Comparison of ENCODE assay signal across 8 cellular contexts in genomic region chrX:1591102-1591862, GRCh38. TPM values are rescaled to one million over a fixed set of nuclear protein-coding genes. Genes with fewer than 3 reads are reported as not detected.
DNase-seq lines count a peak whose midpoint lies in the region; TF ChIP-seq lines count a peak whose summit lies in the region.

AKAP17A (plus strand) TSS chrX:1591604; CDS start chrX:1593463, 1,859 bp downstream.

- H3K27me3 Mint-ChIP-seq in CD8-positive, alpha-beta memory T cell: peaks cover 0 to 3% of the 10 kb centered on the region in 2 donors

- H3K4me3 Mint-ChIP-seq in CD8-positive, alpha-beta memory T cell: peak within 1 kb of the TSS; percentile 90 to 98 (median 92)

- H3K27ac Mint-ChIP-seq in CD8-positive, alpha-beta memory T cell: peak within 1 kb of the TSS; percentile 76 to 98 (median 95)

- H3K4me1 Mint-ChIP-seq in CD8-positive, alpha-beta memory T cell: peaks cover 27 to 48% (median 36%) of the 10 kb centered on the region in 3 donors

- CTCF ChIA-PET in CD8-positive, alpha-beta memory T cell (lab: Charles Lee): no interaction called here

- peaks cover 23% of the 10 kb centered on the region for H3K4me1 ChIP-seq in CD8-positive, alpha-beta memory T cell (ENCODE audit: insufficient read depth, low read length)
- peaks cover 10% of the 10 kb centered on the region for H3K4me1 ChIP-seq in effector memory CD4-positive, alpha-beta T cell (ENCODE audit: control insufficient read depth, insufficient read depth, low read length, poor library complexity, severe bottlenecking)

- POLR2A ChIA-PET in CD8-positive, alpha-beta memory T cell (lab: Charles Lee): no interaction called here

- no peaks in the 10 kb centered on the region for H3K27me3 ChIP-seq in CD8-positive, alpha-beta memory T cell (ENCODE audit: insufficient read depth, low read length, poor library complexity, severe bottlenecking)
- H3K27me3 ChIP-seq in effector memory CD4-positive, alpha-beta T cell (replicated peaks; ENCODE audit: control insufficient read depth, insufficient read depth, low read length, poor library complexity, severe bottlenecking): no peaks in the 10 kb centered on the region

- H3K36me3 Mint-ChIP-seq in CD8-positive, alpha-beta memory T cell: peaks cover 0 to 40% (median 0%) of the 10 kb centered on the region in 3 donors

- no peaks in the 10 kb centered on the region for H3K9me3 Mint-ChIP-seq in CD8-positive, alpha-beta memory T cell

- H3K9me3 ChIP-seq in CD8-positive, alpha-beta memory T cell (ENCODE audit: low read length): no peaks in the 10 kb centered on the region
- H3K9me3 ChIP-seq in effector memory CD4-positive, alpha-beta T cell (ENCODE audit: control insufficient read depth, low read length): no peaks in the 10 kb centered on the region

- peak within 1 kb of the TSS; percentile 76 for H3K27ac ChIP-seq in CD8-positive, alpha-beta memory T cell (ENCODE audit: low read depth, low read length)
- peak within 1 kb of the TSS; percentile 86 for H3K27ac ChIP-seq in effector memory CD4-positive, alpha-beta T cell (ENCODE audit: insufficient read depth, low read length, poor library complexity, severe bottlenecking)

- peak within 1 kb of the TSS; percentile 73 for H3K4me3 ChIP-seq in CD8-positive, alpha-beta memory T cell (ENCODE audit: low read length)
- H3K4me3 ChIP-seq in effector memory CD4-positive, alpha-beta T cell (ENCODE audit: insufficient read depth, low read depth, low read length, poor library complexity, severe bottlenecking): peak within 1 kb of the TSS; percentile 76

- peak; percentile 1 for TF ChIP-seq CTCF in GM20000 (IDR thresholded peaks at IDR 0.05; ENCODE audit: extremely low read depth, missing control alignments)

- peak; percentile 94 to 98 (median 96) for DNase-seq in CD8-positive, alpha-beta memory T cell
- peak; percentile 99 for DNase-seq in GM20000 (ENCODE audit: low spot score)
- peak; percentile 78 for DNase-seq in HT-29 (ENCODE audit: low spot score)
- DNase-seq in NK-92 treated with Interleukin-12 subunit alpha and Interleukin-12 subunit beta, amount 100 ng/mL, for 24 hours (lab: John Stamatoyannopoulos, UW): peak; percentile 94
- DNase-seq in activated CD8-positive, alpha-beta memory T cell treated with anti-CD3 and anti-CD28 coated beads for 24 hours: peak; percentile 100
- peak; percentile 93 to 95 (median 93) for DNase-seq in effector memory CD4-positive, alpha-beta T cell
- peak; percentile 89 to 96 for DNase-seq in lung microvascular endothelial cell (ENCODE audit: low read depth in 2 of 2)
- DNase-seq in stimulated activated CD4-positive, alpha-beta T cell treated with anti-CD3 and anti-CD28 coated beads, TNF-alpha, amount 100 ng/mL, for 4 hours (ENCODE audit: low read depth in 3 of 3): peak; percentile 97 to 99 (median 98)

- H3K36me3 ChIP-seq in CD8-positive, alpha-beta memory T cell (ENCODE audit: insufficient read depth, low read length): peaks cover 28% of the 10 kb centered on the region
- peaks cover 28% of the 10 kb centered on the region for H3K36me3 ChIP-seq in effector memory CD4-positive, alpha-beta T cell (ENCODE audit: control insufficient read depth, insufficient read depth, low read length)

RNA-seq across cellular contexts. Expression of gene AKAP17A, which starts in this region (rescaled TPM):
- 10 to 100 TPM; 73.0 to 74.5 TPM for total RNA-seq in CD8-positive, alpha-beta memory T cell
- 52.1 TPM for polyA plus RNA-seq in CD8-positive, alpha-beta memory T cell
- total RNA-seq in HT-29 (2014; rRNA removed; shearing (Covaris generic)): 34.9 and 38.3 TPM in 2 replicates
- 13.1 and 16.9 TPM in 2 replicates for total RNA-seq in lung microvascular endothelial cell

Comparison
In these comparisons a context has a peak if more than half of its experiments do, and no peak if none do; other contexts are left out.
1. Peak in every context shown above with its lines: DNase-seq, H3K4me3 ChIP-seq and H3K27ac ChIP-seq.